Comparison of ENCODE assay signal across 8 cellular contexts in the genomic region with DNA sequence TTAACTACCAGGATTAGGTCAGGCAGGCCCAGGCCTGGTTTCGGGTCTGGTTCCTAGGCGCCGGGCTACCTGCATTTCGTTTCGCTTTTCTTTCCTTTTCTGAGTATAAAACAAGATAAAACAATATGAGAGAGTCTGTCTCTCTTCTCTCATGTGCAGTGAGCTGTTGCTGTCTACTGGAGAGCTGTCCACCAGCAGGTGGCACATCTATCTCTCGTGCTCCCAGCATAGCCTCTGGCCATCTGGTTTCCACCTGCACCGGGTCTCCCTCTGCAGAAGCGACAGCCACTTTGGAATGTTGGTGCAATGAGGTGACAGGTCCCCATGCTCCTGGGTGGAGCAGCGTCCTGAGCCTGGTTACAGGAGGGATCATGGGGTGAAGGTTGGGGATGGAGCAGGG. TPM values are rescaled to one million over a fixed set of nuclear protein-coding genes. Genes with fewer than 3 reads are reported as not detected.
DNase-seq lines count a peak whose midpoint lies in the region; ATAC-seq and TF ChIP-seq lines count a peak whose summit lies in the region.

No MANE protein-coding gene starts in this region.

- H3K9me3 ChIP-seq in stomach: no peaks in the 10 kb centered on the region

- TF ChIP-seq CTCF in cardiac fibroblast (IDR thresholded peaks at IDR 0.05; ENCODE audit: low read depth, low read length) (peak; percentile 81), stomach (IDR thresholded peaks at IDR 0.05) (peak in 5 of 7 experiments; percentile 35 to 51 (median 48))

- no peak for TF ChIP-seq POLR2A in stomach (IDR thresholded peaks at IDR 0.05)

- peak overlapping the region in 1 of 5 donors; percentile 19 for H3K27ac ChIP-seq in stomach

- intact Hi-C loops in stomach (cut with DNase I; ENCODE audit: low total_unique reads): loop anchor here (5.0 kb wide), 1 partner anchor 111 kb away; no protein-coding TSS in a partner anchor

- H3K4me3 ChIP-seq in cardiac fibroblast (replicated peaks in 1 of 2; ENCODE audit: low read depth in 2 of 2, low read length in 2 of 2) (no peak overlapping the region), stomach (no peak overlapping the region)

- 9 to 26% (median 13%) methylated on average over 9 of the region's 9 CpGs for WGBS in stomach, 5 donors

- H3K36me3 ChIP-seq in stomach: no peaks in the 10 kb centered on the region

- TF ChIP-seq RAD21 in Ishikawa (IDR thresholded peaks at IDR 0.05; ENCODE audit: low read depth): peak; percentile 89

- ATAC-seq in HG03565 (IDR thresholded peaks at IDR 0.05; ENCODE audit: unreplicated experiment): no peak

- DNase-seq in Daoy (ENCODE audit: low read depth) (peak; percentile 64), SK-N-DZ (ENCODE audit: low spot score) (peak; percentile 81), cardiac fibroblast (ENCODE audit: low read depth in 2 of 2) (peak; percentile 66 to 73), left kidney (ENCODE audit: low read depth, low spot score) (peak; percentile 89), stomach (peak; percentile 35), NCI-H187 treated with DMSO at 0.1 percent for 48 hours (lab: John Stamatoyannopoulos, UW) (no peak)

- H3K4me1 ChIP-seq in stomach: peaks cover 0 to 8% (median 0%) of the 10 kb centered on the region in 4 donors

- TF ChIP-seq EP300 in Ishikawa (IDR thresholded peaks at IDR 0.05; ENCODE audit: borderline replicate concordance): no peak
- TF ChIP-seq EP300 in stomach (IDR thresholded peaks at IDR 0.05): no peak

- no peaks in the 10 kb centered on the region for H3K27me3 ChIP-seq in stomach

TF ChIP-seq in Ishikawa, 13 proteins besides CTCF, POLR2A, EP300 and RAD21:
- TF ChIP-seq TCF12 (IDR thresholded peaks at IDR 0.05; ENCODE audit: low read depth) (peak; percentile 46; the same call in 1 of the 2 replicates), TEAD4 (IDR thresholded peaks at IDR 0.05) (peak; percentile 23; the same call in 1 of the 2 replicates), CREB1 (IDR thresholded peaks at IDR 0.05; ENCODE audit: low read depth) (no peak)
- TF ChIP-seq, protein P1, sequence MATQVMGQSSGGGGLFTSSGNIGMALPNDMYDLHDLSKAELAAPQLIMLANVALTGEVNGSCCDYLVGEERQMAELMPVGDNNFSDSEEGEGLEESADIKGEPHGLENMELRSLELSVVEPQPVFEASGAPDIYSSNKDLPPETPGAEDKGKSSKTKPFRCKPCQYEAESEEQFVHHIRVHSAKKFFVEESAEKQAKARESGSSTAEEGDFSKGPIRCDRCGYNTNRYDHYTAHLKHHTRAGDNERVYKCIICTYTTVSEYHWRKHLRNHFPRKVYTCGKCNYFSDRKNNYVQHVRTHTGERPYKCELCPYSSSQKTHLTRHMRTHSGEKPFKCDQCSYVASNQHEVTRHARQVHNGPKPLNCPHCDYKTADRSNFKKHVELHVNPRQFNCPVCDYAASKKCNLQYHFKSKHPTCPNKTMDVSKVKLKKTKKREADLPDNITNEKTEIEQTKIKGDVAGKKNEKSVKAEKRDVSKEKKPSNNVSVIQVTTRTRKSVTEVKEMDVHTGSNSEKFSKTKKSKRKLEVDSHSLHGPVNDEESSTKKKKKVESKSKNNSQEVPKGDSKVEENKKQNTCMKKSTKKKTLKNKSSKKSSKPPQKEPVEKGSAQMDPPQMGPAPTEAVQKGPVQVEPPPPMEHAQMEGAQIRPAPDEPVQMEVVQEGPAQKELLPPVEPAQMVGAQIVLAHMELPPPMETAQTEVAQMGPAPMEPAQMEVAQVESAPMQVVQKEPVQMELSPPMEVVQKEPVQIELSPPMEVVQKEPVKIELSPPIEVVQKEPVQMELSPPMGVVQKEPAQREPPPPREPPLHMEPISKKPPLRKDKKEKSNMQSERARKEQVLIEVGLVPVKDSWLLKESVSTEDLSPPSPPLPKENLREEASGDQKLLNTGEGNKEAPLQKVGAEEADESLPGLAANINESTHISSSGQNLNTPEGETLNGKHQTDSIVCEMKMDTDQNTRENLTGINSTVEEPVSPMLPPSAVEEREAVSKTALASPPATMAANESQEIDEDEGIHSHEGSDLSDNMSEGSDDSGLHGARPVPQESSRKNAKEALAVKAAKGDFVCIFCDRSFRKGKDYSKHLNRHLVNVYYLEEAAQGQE (IDR thresholded peaks at IDR 0.05; ENCODE audit: low read depth): peak; percentile 16; the same call in 1 of the 2 replicates
- TF ChIP-seq, protein P2, sequence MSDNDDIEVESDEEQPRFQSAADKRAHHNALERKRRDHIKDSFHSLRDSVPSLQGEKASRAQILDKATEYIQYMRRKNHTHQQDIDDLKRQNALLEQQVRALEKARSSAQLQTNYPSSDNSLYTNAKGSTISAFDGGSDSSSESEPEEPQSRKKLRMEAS (IDR thresholded peaks at IDR 0.05): peak; percentile 70

RNA-seq across cellular contexts. Expression of a gene that starts 27.7 kb away (rescaled TPM):
- total RNA-seq in Daoy (2014; rRNA removed; shearing (Covaris generic)): 0.89 and 1.3 TPM in 2 replicates
- polyA plus RNA-seq in SK-N-DZ (2014; cell fraction: cytosol; rRNA removed): 0.53 TPM in 1 of 2 replicates, not detected in the other
- 0.51 TPM in 1 of 2 replicates, not detected in the other for polyA plus RNA-seq in SK-N-DZ (2014; cell fraction: nucleus; rRNA removed)
- total RNA-seq in stomach: 10 to 100 TPM in 1 of 5 donors, 1 to 10 TPM in 1, under 1 TPM in 2, not detected in 1; 0.45 to 13.0 (median 2.9) TPM
- under 1 TPM; 0.56 to 0.88 (median 0.76) TPM for polyA plus RNA-seq in stomach

RNA-seq across cellular contexts. Expression of a gene that starts 27.8 kb away (rescaled TPM):
- not detected in 2 replicates for total RNA-seq in Daoy (2014; rRNA removed; shearing (Covaris generic))
- not detected in 2 replicates for polyA plus RNA-seq in SK-N-DZ (2014; cell fraction: cytosol; rRNA removed)
- not detected in 2 replicates for polyA plus RNA-seq in SK-N-DZ (2014; cell fraction: nucleus; rRNA removed)
- total RNA-seq in stomach: not detected
- polyA plus RNA-seq in stomach: under 1 TPM in 1 of 3 donors, not detected in 2; 0.05 TPM
